Comparison of ENCODE assay signal across 23 cellular contexts in the genomic region with DNA sequence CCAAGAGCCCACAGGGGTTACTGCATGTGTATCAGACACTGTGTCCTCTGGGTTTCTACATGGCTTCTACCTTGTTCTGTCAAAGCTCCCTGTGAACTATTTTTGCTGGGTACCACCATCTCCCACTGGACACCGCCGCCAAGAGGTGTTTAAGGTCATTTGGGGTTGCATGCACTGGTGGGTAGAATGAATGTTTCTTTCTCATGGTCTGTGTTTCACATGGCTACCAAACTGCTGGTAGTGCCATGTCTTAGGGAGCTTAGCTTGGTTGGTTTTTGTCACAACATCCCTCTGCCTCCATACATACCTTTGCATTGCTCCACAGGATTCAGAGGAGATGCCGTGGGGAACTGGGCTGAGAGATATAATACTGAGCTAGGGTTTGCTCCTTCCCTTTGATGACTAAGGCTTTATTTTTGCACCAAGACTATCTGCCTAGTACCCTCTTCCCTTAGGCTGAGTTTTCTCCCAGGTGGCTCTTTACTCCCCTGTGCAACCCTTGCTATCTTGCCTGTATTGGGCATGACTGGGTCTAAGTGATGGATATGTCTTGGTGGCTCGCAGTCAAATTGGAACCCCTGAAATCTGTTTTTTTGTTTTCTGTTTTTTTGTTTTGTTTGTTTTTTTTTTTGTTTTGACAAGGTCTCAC.
"Had no signal": no experiment of that assay in that cellular context is flagged by ENCODE, and none has a peak within 500 bp of the region (broad histone marks: within the 10 kb centered on the region; RNA-seq: fewer than 3 reads in every experiment).

No MANE protein-coding gene starts in this region.

- H3K9me3 ChIP-seq: lower lobe of right lung, neutrophil, right lobe of liver, testis, tibial artery, upper lobe of left lung had no signal

- H3K9ac ChIP-seq: parathyroid adenoma had no signal

- H3K4me1 Mint-ChIP-seq: natural killer cell, neural crest cell had no signal

- H3K4me1 ChIP-seq: lower lobe of right lung, parathyroid adenoma, testis, tibial artery, upper lobe of left lung had no signal

- H3K27me3 ChIP-seq: dorsolateral prefrontal cortex, neutrophil, right lobe of liver, testis, tibial artery, upper lobe of left lung had no signal

- ATAC-seq: left cardiac atrium, left ventricle myocardium superior, lower lobe of right lung, natural killer cell, right lobe of liver had no signal

- H3K4me3 Mint-ChIP-seq: natural killer cell, neural crest cell had no signal

- FAIRE-seq: colon, frontal cortex, kidney, small intestine, urothelium cell line had no signal

- DNase-seq: dorsolateral prefrontal cortex; effector CD4-positive, alpha-beta T cell; kidney; left cardiac atrium; left ventricle myocardium superior; lower lobe of right lung; natural killer cell; right lobe of liver; small intestine; stimulated activated CD4-positive, alpha-beta T cell treated with anti-CD3 and anti-CD28 coated beads, Interleukin-15, amount 100 ng/mL, for 24 hours; stimulated activated CD4-positive, alpha-beta T cell treated with anti-CD3 and anti-CD28 coated beads, Interleukin-2, amount 100 ng/mL, for 48 hours; stimulated activated naive CD4-positive, alpha-beta T cell; substantia nigra; testis; tibial artery; upper lobe of left lung had no signal

- H3K4me3 ChIP-seq: dorsolateral prefrontal cortex, lower lobe of right lung, right lobe of liver, testis, tibial artery, upper lobe of left lung had no signal

- H3K36me3 ChIP-seq: lower lobe of right lung, neutrophil, right lobe of liver, tibial artery, upper lobe of left lung had no signal

- H3K27ac Mint-ChIP-seq: natural killer cell, progenitor cell of endocrine pancreas had no signal

- H3K27ac ChIP-seq: dorsolateral prefrontal cortex, lower lobe of right lung, neutrophil, parathyroid adenoma, right lobe of liver, testis, tibial artery, upper lobe of left lung had no signal

- H2AFZ ChIP-seq: parathyroid adenoma had no signal

- H3K36me3 Mint-ChIP-seq: natural killer cell had no signal

- H3K79me2 ChIP-seq: parathyroid adenoma had no signal
